ENCODE assay signal across 17 cellular contexts in genomic region chr20:13262701-13263335, GRCh38. TPM values are rescaled to one million over a fixed set of nuclear protein-coding genes. Genes with fewer than 3 reads are reported as not detected.
DNase-seq lines count a peak whose midpoint lies in the region; ATAC-seq and TF ChIP-seq lines count a peak whose summit lies in the region.
"Had no signal": no experiment of that assay in that cellular context is flagged by ENCODE, and none has a peak within 500 bp of the region (broad histone marks: within the 10 kb centered on the region; RNA-seq: fewer than 3 reads in every experiment).

No MANE protein-coding gene starts in this region.

- ATAC-seq in HCT116 = 0 out of 2 replicates have a peak, but pooled peaks have one; percentile 12
- ATAC-seq in activated T-cell treated with anti-CD3 and anti-CD28 coated beads, Interleukin-2, amount 50 U/mL, for 4 hours = no peak

- DNase-seq in NCI-H1092 treated with DMSO at 0.1 percent for 48 hours (lab: John Stamatoyannopoulos, UW) = peak; percentile 34
- DNase-seq in NCI-H1092 (lab: John Stamatoyannopoulos, UW) = no peak
- no peak for DNase-seq in HCT116 (ENCODE audit: low read depth, low spot score)
- DNase-seq in SHP77 treated with DMSO at 0.1 percent for 48 hours (lab: John Stamatoyannopoulos, UW) = peak; percentile 38
- peak; percentile 17 for DNase-seq in myocyte (ENCODE audit: low read depth)
- no peak for DNase-seq in activated CD4-positive, alpha-beta T cell treated with anti-CD3 and anti-CD28 coated beads for 48 hours
- no peak for DNase-seq in stomach
- DNase-seq in activated T-cell treated with anti-CD3 and anti-CD28 coated beads, Interleukin-2, amount 50 U/mL, for 4 hours = no peak
- DNase-seq: sigmoid colon had no signal

- RAD21 ChIA-PET in HCT116 (lab: Charles Lee; ENCODE audit: low non-redundant PET in 1 of 2, low total read pairs in 2 of 2, uncharacterized antibody in 2 of 2, unreplicated experiment in 2 of 2) = no interaction called here

- peak overlapping the region; percentile 10; the same call in 1 of the 2 replicates for H3K4me2 ChIP-seq in HCT116 (ENCODE audit: low read length)

- no peaks in the 10 kb centered on the region for H3K79me2 ChIP-seq in HCT116 (ENCODE audit: insufficient read depth, low read length)

- H4K20me1 ChIP-seq in HCT116 (ENCODE audit: insufficient read depth) = no peaks in the 10 kb centered on the region

- H3K4me3 ChIP-seq in HCT116 (replicated peaks in 1 of 2; ENCODE audit: low read depth in 1 of 2, low read length in 2 of 2) (no peak overlapping the region), stomach (no peak overlapping the region)
- H3K4me3 ChIP-seq: gastrocnemius medialis, GM23248, lung, sigmoid colon, thoracic aorta had no signal

- no peaks in the 10 kb centered on the region for H3K9me3 Mint-ChIP-seq in activated T-cell treated with anti-CD3 and anti-CD28 coated beads, Interleukin-2, amount 50 U/mL, for 4 hours

- no peak overlapping the region for H2AFZ ChIP-seq in HCT116 (ENCODE audit: low read depth, low read length, poor library complexity, severe bottlenecking)
- H2AFZ ChIP-seq: GM23248 had no signal

- TF ChIP-seq POLR2A in HCT116 (IDR thresholded peaks at IDR 0.05; ENCODE audit: borderline replicate concordance, extremely low read depth, insufficient read depth, insufficient read length) = no peak
- TF ChIP-seq POLR2A in stomach (IDR thresholded peaks at IDR 0.05) = no peak

- H3K36me3 ChIP-seq in HCT116 (ENCODE audit: control insufficient read depth in 1 of 2, insufficient read depth in 2 of 2, low read length in 2 of 2) (no peaks in the 10 kb centered on the region), stomach (no peaks in the 10 kb centered on the region)
- H3K36me3 ChIP-seq: gastrocnemius medialis, neutrophil, sigmoid colon, thoracic aorta, WERI-Rb-1 had no signal

- H3K9ac ChIP-seq in HCT116 (ENCODE audit: low read length) = no peak overlapping the region
- H3K9ac ChIP-seq: GM23248 had no signal

- no peak for TF ChIP-seq RAD21 in HCT116 (IDR thresholded peaks at IDR 0.05; ENCODE audit: low read depth)

- no peak overlapping the region for H3K4me3 Mint-ChIP-seq in activated T-cell treated with anti-CD3 and anti-CD28 coated beads, Interleukin-2, amount 50 U/mL, for 4 hours

- H3K4me1 Mint-ChIP-seq in activated T-cell treated with anti-CD3 and anti-CD28 coated beads, Interleukin-2, amount 50 U/mL, for 4 hours (ENCODE audit: low read depth) = peaks cover 11% of the 10 kb centered on the region

- H3K27me3 Mint-ChIP-seq in activated T-cell treated with anti-CD3 and anti-CD28 coated beads, Interleukin-2, amount 50 U/mL, for 4 hours (ENCODE audit: low read depth) = no peaks in the 10 kb centered on the region

- BruUV-seq in HCT116 (replicated peaks; lab: Mats Ljungman, UMichigan) = no TSS peak

- POLR2A ChIA-PET in HCT116 (lab: Charles Lee) = no interaction called here

- TF ChIP-seq CTCF in HCT116 (IDR thresholded peaks at IDR 0.05 in 2 of 3, conservative IDR thresholded peaks at IDR 0.05 in 1 of 3; ENCODE audit: borderline replicate concordance in 1 of 3, insufficient read depth in 1 of 3, low read depth in 2 of 3, low read length in 2 of 3) = no peak
- no peak for TF ChIP-seq CTCF in stomach (IDR thresholded peaks at IDR 0.05)

- TF ChIP-seq EP300 in stomach (IDR thresholded peaks at IDR 0.05) = no peak

- 57 to 70% (median 61%) methylated on average over 7 to 9 of the region's 9 CpGs for WGBS in stomach, 5 donors

- CTCF ChIA-PET in HCT116 (lab: Charles Lee) = interaction anchor here (0.7 to 1.4 kb wide), 4 partner anchors 11 to 525 kb away, joined by 3 to 15 read pairs (median 4); no protein-coding TSS in a partner anchor

- peaks cover 6 to 9% of the 10 kb centered on the region in 2 experiments; a peak in 3 of 4 replicates for H3K4me1 ChIP-seq in HCT116 (ENCODE audit: control insufficient read depth in 1 of 2, insufficient read depth in 2 of 2, low read length in 2 of 2)
- H3K4me1 ChIP-seq in stomach = no peaks in the 10 kb centered on the region
- H3K4me1 ChIP-seq: gastrocnemius medialis had no signal

- H3K36me3 Mint-ChIP-seq in activated T-cell treated with anti-CD3 and anti-CD28 coated beads, Interleukin-2, amount 50 U/mL, for 4 hours (ENCODE audit: insufficient read depth) = no peaks in the 10 kb centered on the region

- H3K9me2 ChIP-seq in HCT116 (ENCODE audit: insufficient read depth) = no peaks in the 10 kb centered on the region

- H3K27ac ChIP-seq in HCT116 (ENCODE audit: low read depth, low read length) (no peak overlapping the region), stomach (no peak overlapping the region)
- H3K27ac ChIP-seq: 22Rv1, C4-2B, gastrocnemius medialis, GM23248, neutrophil, sigmoid colon, thoracic aorta, WERI-Rb-1 had no signal

- intact Hi-C loops in HCT116 (cut with micrococcal nuclease) = loop anchor here (1.0 kb wide), 1 partner anchor 144 kb away; no protein-coding TSS in a partner anchor
- intact Hi-C loops in stomach (cut with DNase I; ENCODE audit: low total_unique reads) = no loop called here

- H3K27me3 ChIP-seq in HCT116 (ENCODE audit: insufficient read depth, low read length) = no peaks in the 10 kb centered on the region
- H3K27me3 ChIP-seq in stomach = no peaks in the 10 kb centered on the region
- H3K27me3 ChIP-seq: gastrocnemius medialis, neutrophil, sigmoid colon had no signal

- H3K9me3 ChIP-seq in HCT116 (ENCODE audit: control insufficient read depth in 1 of 2, insufficient read depth in 1 of 2, low read depth in 1 of 2, low read length in 2 of 2) (no peaks in the 10 kb centered on the region), stomach (no peaks in the 10 kb centered on the region)
- H3K9me3 ChIP-seq: gastrocnemius medialis, neutrophil, sigmoid colon, thoracic aorta had no signal

TF ChIP-seq in HCT116, 20 proteins besides CTCF, POLR2A, EP300 and RAD21:
- no peak for TF ChIP-seq YY1 (IDR thresholded peaks at IDR 0.05; ENCODE audit: extremely low read depth, insufficient replicate concordance, low read depth, low read length)

RNA-seq across cellular contexts. Expression of gene ISM1, which starts 41.7 kb away (rescaled TPM):
- total RNA-seq in HCT116 (2021; ENCODE audit: unreplicated experiment) (0.37 TPM), myocyte (not detected in 2 replicates), stomach (10 to 100 TPM in 1 of 5 donors, 1 to 10 TPM in 1, under 1 TPM in 1, not detected in 2; 0.92 to 14.3 (median 1.0) TPM)
- polyA plus RNA-seq in HCT116 (2012) = 0.29 and 0.34 TPM in 2 replicates
- 0.03 TPM for polyA plus RNA-seq in myocyte (2012)
- 1 to 10 TPM in 1 of 3 donors, under 1 TPM in 2; 0.25 to 1.9 (median 0.31) TPM for polyA plus RNA-seq in stomach
- total RNA-seq in activated T-cell treated with anti-CD3 and anti-CD28 coated beads, Interleukin-2, amount 50 U/mL, for 4 hours = 10 to 100 TPM in 1 of 3 donors, 1 to 10 TPM in 2; 3.5 to 11.5 (median 3.6) TPM
- total RNA-seq: GM23248 had no signal

Comparison
In these comparisons a context has a peak if more than half of its experiments do, and no peak if none do; other contexts are left out.
1. DNase-seq: peak in NCI-H1092 treated with DMSO at 0.1 percent for 48 hours (single experiment), SHP77 treated with DMSO at 0.1 percent for 48 hours (single experiment) and myocyte (single experiment); none in NCI-H1092 (single experiment), HCT116 (single experiment), activated CD4-positive, alpha-beta T cell treated with anti-CD3 and anti-CD28 coated beads for 48 hours (single experiment), stomach (single experiment) and activated T-cell treated with anti-CD3 and anti-CD28 coated beads, Interleukin-2, amount 50 U/mL, for 4 hours (single experiment).